ENCODE assay signal across 13 cellular contexts in the genomic region with DNA sequence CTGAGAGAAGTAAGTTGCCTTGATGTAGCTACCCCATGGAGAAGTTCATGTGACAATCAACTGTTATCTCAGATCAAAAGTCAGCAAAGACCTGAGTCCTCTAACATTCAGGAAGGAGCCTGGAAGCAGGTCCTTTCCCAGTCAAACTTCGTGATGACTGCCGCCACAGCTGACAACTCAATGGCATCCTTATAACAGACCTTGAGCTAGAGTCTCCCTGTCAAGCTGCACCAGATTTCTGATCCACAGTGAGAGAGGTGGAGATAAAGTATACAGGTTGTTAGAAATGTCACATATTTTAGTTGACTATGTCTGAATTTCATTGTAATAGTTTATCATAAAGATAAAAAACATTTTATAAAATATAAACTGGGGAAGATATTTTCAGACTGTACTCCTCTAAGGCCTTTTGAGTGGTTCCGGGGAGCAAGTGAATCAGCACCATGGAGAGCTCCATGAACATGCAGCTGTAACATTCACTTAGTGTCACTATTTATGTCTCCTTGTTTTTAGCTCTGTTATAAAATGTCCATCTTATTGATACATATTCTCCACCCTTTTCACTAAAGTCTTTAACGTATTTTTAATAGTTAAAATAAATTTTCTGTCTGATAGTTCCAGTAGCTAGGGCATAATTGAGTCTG.
DNase-seq lines count a peak whose midpoint lies in the region; ATAC-seq, FAIRE-seq and TF ChIP-seq lines count a peak whose summit lies in the region.
"Had no signal": no experiment of that assay in that cellular context is flagged by ENCODE, and none has a peak within 500 bp of the region (broad histone marks: within the 10 kb centered on the region; RNA-seq: fewer than 3 reads in every experiment).

No MANE protein-coding gene starts in this region.

- no peak overlapping the region for H3K27ac ChIP-seq in GM12878 (ENCODE audit: control insufficient read depth, insufficient read depth)
- H3K27ac ChIP-seq: foreskin keratinocyte, skin epidermis had no signal

- WGBS in GM12878 (ENCODE audit: insufficient coverage, insufficient replicate concordance, low lambda C conversion rate, missing lambda C conversion rate): 17% methylated on average over 4 of the region's 4 CpGs

- no peak overlapping the region for H3K9ac ChIP-seq in GM12878 (ENCODE audit: control insufficient read depth, insufficient read depth, low read length)

- H3K4me2 ChIP-seq in GM12878 (ENCODE audit: control insufficient read depth, insufficient read depth): no peak overlapping the region

- no peaks in the 10 kb centered on the region for H3K36me3 Mint-ChIP-seq in nephron progenitor cell (ENCODE audit: low read depth)

- CTCF ChIA-PET in GM12878 (lab: Yijun Ruan, JAX): interaction anchor here (0.7 to 1.5 kb wide), 3 partner anchors 18 to 213 kb away, joined by 3 to 4 read pairs (median 3); no protein-coding TSS in a partner anchor

- in situ Hi-C loops in GM12878 (cut with MboI): no loop called here

- RAD21 ChIA-PET in GM12878 (lab: Charles Lee; ENCODE audit: unreplicated experiment): no interaction called here

- H3K9me3 ChIP-seq in GM12878 (replicated peaks; ENCODE audit: control insufficient read depth, insufficient read depth, low read length): no peaks in the 10 kb centered on the region

- TF ChIP-seq POLR2A in NB4 (IDR thresholded peaks at IDR 0.05; ENCODE audit: extremely low read depth, insufficient read length): no peak
- no peak for TF ChIP-seq POLR2A in GM12878 (IDR thresholded peaks at IDR 0.05; ENCODE audit: low read depth, low read length)

- no peaks in the 10 kb centered on the region for H3K4me1 Mint-ChIP-seq in nephron progenitor cell

- TF ChIP-seq EP300 in GM12878 (IDR thresholded peaks at IDR 0.05; ENCODE audit: borderline replicate concordance in 1 of 2, control insufficient read depth in 1 of 2, low read depth in 2 of 2, low read length in 2 of 2): no peak

- no peak for TF ChIP-seq RAD21 in GM12878 (IDR thresholded peaks at IDR 0.05; ENCODE audit: insufficient read depth, low read depth, low read length)

- DNase-seq in DMS53 (lab: John Stamatoyannopoulos, UW) (peak; percentile 24), DMS53 treated with DMSO at 0.1 percent for 48 hours (lab: John Stamatoyannopoulos, UW; ENCODE audit: unreplicated experiment) (no peak), NB4 (ENCODE audit: low read depth) (peak; percentile 50), GM12878 (ENCODE audit: low read depth, low spot score) (no peak), nephron progenitor cell (peak; percentile 75)
- DNase-seq: 8988T, activated T-cell treated with anti-CD3 and anti-CD28 coated beads for 4 hours, NCI-H226 had no signal

- ATAC-seq in GM12878 (peak; percentile 45; the same call in 1 of the 3 replicates), GM19467 (IDR thresholded peaks at IDR 0.05; ENCODE audit: unreplicated experiment) (no peak), HG02678 (IDR thresholded peaks at IDR 0.05; ENCODE audit: unreplicated experiment) (no peak), HG03025 (IDR thresholded peaks at IDR 0.05; ENCODE audit: low FRiP score, unreplicated experiment) (no peak)
- ATAC-seq: foreskin keratinocyte had no signal

- POLR2A ChIA-PET in GM12878 (lab: Charles Lee): interaction anchor here (0.6 kb wide), 1 partner anchor 536 kb away, joined by 3 read pairs; no protein-coding TSS in a partner anchor

- H3K36me3 ChIP-seq in GM12878 (ENCODE audit: control insufficient read depth in 2 of 2, insufficient read depth in 2 of 2, low read length in 1 of 2): no peaks in the 10 kb centered on the region

- H3K9me3 Mint-ChIP-seq in nephron progenitor cell: no peaks in the 10 kb centered on the region

- H3K4me3 ChIP-seq in NB4 (ENCODE audit: low read depth, low read length): no peak overlapping the region
- no peak overlapping the region for H3K4me3 ChIP-seq in GM12878
- H3K4me3 ChIP-seq: skin epidermis had no signal

- H3K27me3 Mint-ChIP-seq in nephron progenitor cell (ENCODE audit: low read depth, poor library complexity): no peaks in the 10 kb centered on the region

- no peaks in the 10 kb centered on the region for H4K20me1 ChIP-seq in GM12878 (ENCODE audit: control insufficient read depth, insufficient read depth)

- intact Hi-C loops in GM12878 (cut with micrococcal nuclease; ENCODE audit: unreplicated experiment): no loop called here

- H3K27ac Mint-ChIP-seq in nephron progenitor cell: no peak overlapping the region

- FAIRE-seq in GM12878 (lab: Jason Lieb, UNC): no peak

- no TSS peak for BruUV-seq in GM12878 (replicated peaks; lab: Mats Ljungman, UMichigan)

- SMC1A ChIA-PET in GM12878 (lab: Charles Lee; ENCODE audit: uncharacterized antibody, unreplicated experiment): interaction anchor here (0.6 to 1.0 kb wide), 3 partner anchors 17 to 402 kb away, joined by 3 to 4 read pairs (median 3); no protein-coding TSS in a partner anchor

- H3K27me3 ChIP-seq in GM12878 (replicated peaks in 1 of 2; ENCODE audit: control insufficient read depth in 2 of 2, insufficient read depth in 2 of 2, low read length in 1 of 2): no peaks in the 10 kb centered on the region
- H3K27me3 ChIP-seq: foreskin keratinocyte had no signal

- H3K79me2 ChIP-seq in GM12878 (ENCODE audit: control insufficient read depth, insufficient read depth, low read length): no peaks in the 10 kb centered on the region

- H3K4me3 Mint-ChIP-seq in nephron progenitor cell: no peak overlapping the region

- H3K4me1 ChIP-seq in GM12878 (ENCODE audit: control insufficient read depth, insufficient read depth, low read length): no peaks in the 10 kb centered on the region
- H3K4me1 ChIP-seq: foreskin keratinocyte had no signal

- no peak overlapping the region for H2AFZ ChIP-seq in GM12878 (ENCODE audit: control insufficient read depth, low read depth, low read length)

- TF ChIP-seq CTCF in NB4 (IDR thresholded peaks at IDR 0.05; ENCODE audit: low read depth, low read length) (no peak), GM12878 (IDR thresholded peaks at IDR 0.05 in 2 of 3, conservative IDR thresholded peaks at IDR 0.05 in 1 of 3; ENCODE audit: control insufficient read depth in 2 of 3, extremely low read depth in 1 of 3, insufficient read depth in 1 of 3, low read depth in 3 of 3, low read length in 3 of 3) (no peak), nephron progenitor cell (IDR thresholded peaks at IDR 0.05) (no peak)

TF ChIP-seq in GM12878, 131 proteins besides CTCF, POLR2A, EP300 and RAD21:
- no peak for TF ChIP-seq NR2F1 (conservative IDR thresholded peaks at IDR 0.05)
- TF ChIP-seq SREBF2 (IDR thresholded peaks at IDR 0.05; ENCODE audit: low read length): no peak
- TF ChIP-seq, protein P1, sequence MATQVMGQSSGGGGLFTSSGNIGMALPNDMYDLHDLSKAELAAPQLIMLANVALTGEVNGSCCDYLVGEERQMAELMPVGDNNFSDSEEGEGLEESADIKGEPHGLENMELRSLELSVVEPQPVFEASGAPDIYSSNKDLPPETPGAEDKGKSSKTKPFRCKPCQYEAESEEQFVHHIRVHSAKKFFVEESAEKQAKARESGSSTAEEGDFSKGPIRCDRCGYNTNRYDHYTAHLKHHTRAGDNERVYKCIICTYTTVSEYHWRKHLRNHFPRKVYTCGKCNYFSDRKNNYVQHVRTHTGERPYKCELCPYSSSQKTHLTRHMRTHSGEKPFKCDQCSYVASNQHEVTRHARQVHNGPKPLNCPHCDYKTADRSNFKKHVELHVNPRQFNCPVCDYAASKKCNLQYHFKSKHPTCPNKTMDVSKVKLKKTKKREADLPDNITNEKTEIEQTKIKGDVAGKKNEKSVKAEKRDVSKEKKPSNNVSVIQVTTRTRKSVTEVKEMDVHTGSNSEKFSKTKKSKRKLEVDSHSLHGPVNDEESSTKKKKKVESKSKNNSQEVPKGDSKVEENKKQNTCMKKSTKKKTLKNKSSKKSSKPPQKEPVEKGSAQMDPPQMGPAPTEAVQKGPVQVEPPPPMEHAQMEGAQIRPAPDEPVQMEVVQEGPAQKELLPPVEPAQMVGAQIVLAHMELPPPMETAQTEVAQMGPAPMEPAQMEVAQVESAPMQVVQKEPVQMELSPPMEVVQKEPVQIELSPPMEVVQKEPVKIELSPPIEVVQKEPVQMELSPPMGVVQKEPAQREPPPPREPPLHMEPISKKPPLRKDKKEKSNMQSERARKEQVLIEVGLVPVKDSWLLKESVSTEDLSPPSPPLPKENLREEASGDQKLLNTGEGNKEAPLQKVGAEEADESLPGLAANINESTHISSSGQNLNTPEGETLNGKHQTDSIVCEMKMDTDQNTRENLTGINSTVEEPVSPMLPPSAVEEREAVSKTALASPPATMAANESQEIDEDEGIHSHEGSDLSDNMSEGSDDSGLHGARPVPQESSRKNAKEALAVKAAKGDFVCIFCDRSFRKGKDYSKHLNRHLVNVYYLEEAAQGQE (IDR thresholded peaks at IDR 0.05; ENCODE audit: low read depth, low read length): peak; percentile 90
- TF ChIP-seq KDM1A (IDR thresholded peaks at IDR 0.05; ENCODE audit: borderline replicate concordance): no peak
- no peak for TF ChIP-seq FOS (IDR thresholded peaks at IDR 0.05; ENCODE audit: borderline replicate concordance, extremely low read depth, insufficient read length)
TF ChIP-seq in GM12878: peak in this region for 1.

Comparison
In these comparisons a context has a peak if more than half of its experiments do, and no peak if none do; other contexts are left out.
1. DNase-seq: peak in DMS53 (single experiment), NB4 (single experiment) and nephron progenitor cell (single experiment); none in DMS53 treated with DMSO at 0.1 percent for 48 hours (single experiment) and GM12878 (single experiment).